ENCODE assay signal across 13 cellular contexts in the genomic region with DNA sequence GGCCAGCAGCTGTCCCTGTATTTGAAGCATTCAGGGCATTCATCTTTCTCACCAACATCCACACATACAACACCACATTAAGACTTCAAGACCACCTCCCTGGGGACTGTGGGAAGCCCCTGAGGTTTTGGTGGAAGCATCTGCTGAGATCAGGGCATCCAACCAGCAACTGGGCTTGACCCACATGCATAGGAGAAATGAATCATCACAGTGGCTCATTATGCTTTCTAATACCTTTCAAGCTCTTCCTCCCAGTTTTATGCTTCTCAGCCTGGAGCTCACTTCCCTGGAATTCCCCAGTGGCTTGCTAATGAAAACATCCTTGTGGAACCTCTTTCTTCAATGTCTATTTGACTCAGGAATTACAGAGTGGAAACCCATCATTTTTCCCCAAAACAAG. TPM values are rescaled to one million over a fixed set of nuclear protein-coding genes. Genes with fewer than 3 reads are reported as not detected.
A peak's percentile ranks its signal among the peaks of the same experiment; 100 is the strongest.
DNase-seq lines count a peak whose midpoint lies in the region; ATAC-seq and TF ChIP-seq lines count a peak whose summit lies in the region.
"Had no signal": no experiment of that assay in that cellular context is flagged by ENCODE, and none has a peak within 500 bp of the region (broad histone marks: within the 10 kb centered on the region; RNA-seq: fewer than 3 reads in every experiment).

No MANE protein-coding gene starts in this region.

- peak; percentile 14 for DNase-seq in DMS 273 (lab: John Stamatoyannopoulos, UW; ENCODE audit: unreplicated experiment)
- no peak for DNase-seq in DMS 273 treated with DMSO at 0.1 percent for 48 hours (lab: John Stamatoyannopoulos, UW)
- peak; percentile 14 for DNase-seq in mammary epithelial cell
- peak; percentile 78 for DNase-seq in stimulated activated naive B cell treated with anti-CD40 and anti-IgM and Interleukin-4, amounts not matched to agents 10 μg/mL and 1 μg/mL and 100 μg/mL, for 72 hours
- no peak for DNase-seq in stimulated activated CD4-positive, alpha-beta T cell treated with anti-CD3 and anti-CD28 coated beads, Interleukin-4, amount 100 ng/mL, for 4 hours
- no peak for DNase-seq in SHP77 (lab: John Stamatoyannopoulos, UW)
- DNase-seq: sigmoid colon had no signal

- peaks cover 9 to 13% of the 10 kb centered on the region in 2 donors for H3K4me1 Mint-ChIP-seq in stimulated activated naive B cell treated with anti-CD40 and anti-IgM and Interleukin-4, amounts not matched to agents 10 μg/mL and 1 μg/mL and 100 μg/mL, for 72 hours

- H3K4me3 ChIP-seq in mammary epithelial cell (replicated peaks in 1 of 3; ENCODE audit: insufficient read depth in 1 of 3, low read depth in 2 of 3, low read length in 3 of 3): no peak overlapping the region
- H3K4me3 ChIP-seq: sigmoid colon had no signal

- no peak overlapping the region for H2AFZ ChIP-seq in mammary epithelial cell (ENCODE audit: low read depth, low read length)

- in situ Hi-C loops in mammary epithelial cell (cut with MboI; ENCODE audit: low sequenced_read_pairs in 2 of 2): no loop called here

- no peaks in the 10 kb centered on the region for H3K9me3 ChIP-seq in mammary epithelial cell (replicated peaks; ENCODE audit: insufficient read depth, low read length)
- H3K9me3 ChIP-seq: sigmoid colon had no signal

- TF ChIP-seq CTCF in mammary epithelial cell (conservative IDR thresholded peaks at IDR 0.05 in 1 of 2, IDR thresholded peaks at IDR 0.05 in 1 of 2; ENCODE audit: extremely low read depth in 1 of 2, insufficient read depth in 1 of 2, low read depth in 1 of 2, low read length in 2 of 2): no peak

- ATAC-seq in HG03135 (IDR thresholded peaks at IDR 0.05; ENCODE audit: unreplicated experiment) (peak; percentile 60), HG03469 (IDR thresholded peaks at IDR 0.05; ENCODE audit: unreplicated experiment) (no peak)
- ATAC-seq in stimulated activated naive B cell treated with anti-CD40 and anti-IgM and Interleukin-4, amounts not matched to agents 10 μg/mL and 1 μg/mL and 100 μg/mL, for 72 hours (replicated peaks): peak; percentile 93 to 97

- CTCF ChIA-PET in mammary epithelial cell (lab: Charles Lee; ENCODE audit: low non-redundant PET): no interaction called here

- H3K79me2 ChIP-seq in mammary epithelial cell (ENCODE audit: insufficient read depth, low read length): no peaks in the 10 kb centered on the region

- no peaks in the 10 kb centered on the region for H4K20me1 ChIP-seq in mammary epithelial cell (ENCODE audit: insufficient read depth, low read length)

- dilution Hi-C loops in mammary epithelial cell (cut with HindIII; ENCODE audit: low sequenced_read_pairs): no loop called here

- no peaks in the 10 kb centered on the region for H3K36me3 ChIP-seq in mammary epithelial cell (ENCODE audit: insufficient read depth, low read length)
- H3K36me3 ChIP-seq: sigmoid colon had no signal

- H3K4me1 ChIP-seq in mammary epithelial cell (ENCODE audit: insufficient read depth, low read length): no peaks in the 10 kb centered on the region
- H3K4me1 ChIP-seq: sigmoid colon had no signal

- H3K27me3 Mint-ChIP-seq in stimulated activated naive B cell treated with anti-CD40 and anti-IgM and Interleukin-4, amounts not matched to agents 10 μg/mL and 1 μg/mL and 100 μg/mL, for 72 hours: peaks cover 24 to 38% of the 10 kb centered on the region in 2 donors

- no peak overlapping the region for H3K9ac ChIP-seq in mammary epithelial cell (ENCODE audit: insufficient read depth, low read length)

- H3K9me3 Mint-ChIP-seq in stimulated activated naive B cell treated with anti-CD40 and anti-IgM and Interleukin-4, amounts not matched to agents 10 μg/mL and 1 μg/mL and 100 μg/mL, for 72 hours: peaks cover 5 to 7% of the 10 kb centered on the region in 2 donors
- H3K9me3 Mint-ChIP-seq: brain had no signal

- intact Hi-C loops in mammary epithelial cell (cut with micrococcal nuclease): no loop called here

- no peak overlapping the region for H3K4me2 ChIP-seq in mammary epithelial cell (ENCODE audit: insufficient read depth, low read depth, low read length)

- no peak overlapping the region for H3K27ac ChIP-seq in mammary epithelial cell (ENCODE audit: insufficient read depth, low read depth, low read length)
- H3K27ac ChIP-seq: 22Rv1, sigmoid colon had no signal

- no peak overlapping the region for H3K4me3 Mint-ChIP-seq in stimulated activated naive B cell treated with anti-CD40 and anti-IgM and Interleukin-4, amounts not matched to agents 10 μg/mL and 1 μg/mL and 100 μg/mL, for 72 hours
- H3K4me3 Mint-ChIP-seq: brain had no signal

- H3K27ac Mint-ChIP-seq in stimulated activated naive B cell treated with anti-CD40 and anti-IgM and Interleukin-4, amounts not matched to agents 10 μg/mL and 1 μg/mL and 100 μg/mL, for 72 hours: no peak overlapping the region

- no peaks in the 10 kb centered on the region for H3K36me3 Mint-ChIP-seq in stimulated activated naive B cell treated with anti-CD40 and anti-IgM and Interleukin-4, amounts not matched to agents 10 μg/mL and 1 μg/mL and 100 μg/mL, for 72 hours
- H3K36me3 Mint-ChIP-seq: brain had no signal

- BruUV-seq in mammary epithelial cell (replicated peaks; lab: Mats Ljungman, UMichigan): no TSS peak

- no peaks in the 10 kb centered on the region for H3K27me3 ChIP-seq in mammary epithelial cell (ENCODE audit: insufficient read depth, low read length)
- H3K27me3 ChIP-seq: sigmoid colon had no signal

RNA-seq across cellular contexts. Expression of gene CMKLR1, which starts 21.4 kb away (rescaled TPM):
- under 1 TPM in 1 of 2 donors, not detected in 1; 0.33 TPM for total RNA-seq in mammary epithelial cell
- not detected for polyA plus RNA-seq in mammary epithelial cell
- not detected for polyA minus RNA-seq in mammary epithelial cell
- total RNA-seq: activated CD8-positive, alpha-beta memory T cell treated with anti-CD3 and anti-CD28 coated beads for 36 hours; G401 had no signal

Comparison
In these comparisons a context has a peak if more than half of its experiments do, and no peak if none do; other contexts are left out.
1. DNase-seq: peak in DMS 273 (single experiment), mammary epithelial cell (single experiment) and stimulated activated naive B cell treated with anti-CD40 and anti-IgM and Interleukin-4, amounts not matched to agents 10 μg/mL and 1 μg/mL and 100 μg/mL, for 72 hours (single experiment); none in DMS 273 treated with DMSO at 0.1 percent for 48 hours (single experiment), stimulated activated CD4-positive, alpha-beta T cell treated with anti-CD3 and anti-CD28 coated beads, Interleukin-4, amount 100 ng/mL, for 4 hours (0 of 2) and SHP77 (0 of 2).